ENCODE assay signal across 12 cellular contexts in the genomic region with DNA sequence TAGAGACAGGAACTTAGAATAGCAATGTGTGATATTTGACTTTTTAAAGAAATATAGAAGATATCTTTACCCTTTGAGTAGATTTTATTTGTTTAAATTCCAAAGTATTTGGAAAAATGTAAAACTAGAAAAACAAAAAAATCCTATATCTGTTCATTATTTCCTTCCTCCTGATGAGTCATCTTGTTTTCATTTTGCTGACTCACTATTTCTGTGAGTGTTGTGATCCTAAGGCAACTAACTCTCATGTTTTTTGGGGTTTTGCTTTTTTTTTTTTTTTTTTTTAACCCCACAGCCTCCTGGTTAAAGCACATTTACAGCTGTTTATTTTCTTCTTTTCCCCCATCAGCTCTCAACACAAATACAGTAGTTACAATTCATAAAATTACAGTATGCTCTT. TPM values are rescaled to one million over a fixed set of nuclear protein-coding genes. Genes with fewer than 3 reads are reported as not detected.
DNase-seq lines count a peak whose midpoint lies in the region; ATAC-seq, FAIRE-seq and TF ChIP-seq lines count a peak whose summit lies in the region.
"Had no signal": no experiment of that assay in that cellular context is flagged by ENCODE, and none has a peak within 500 bp of the region (broad histone marks: within the 10 kb centered on the region; RNA-seq: fewer than 3 reads in every experiment).

No MANE protein-coding gene starts in this region.

- peaks cover 12% of the 10 kb centered on the region for H3K4me1 Mint-ChIP-seq in Caco-2 (ENCODE audit: low read depth, unreplicated experiment)

- no peaks in the 10 kb centered on the region for H3K36me3 ChIP-seq in endothelial cell of umbilical vein (ENCODE audit: control insufficient read depth in 2 of 2, extremely low read depth in 1 of 2, insufficient read depth in 2 of 2, low read length in 2 of 2)
- H3K36me3 ChIP-seq in Caco-2 (ENCODE audit: control insufficient read depth, insufficient read depth, low read length) = no peaks in the 10 kb centered on the region
- H3K36me3 ChIP-seq: lower lobe of right lung had no signal

- no peak for DNase-seq in activated naive CD4-positive, alpha-beta T cell treated with anti-CD3 and anti-CD28 coated beads, Interleukin-2, amount 50 U/mL, for 72 hours (ENCODE audit: low spot score in 2 of 2)
- DNase-seq in activated naive CD4-positive, alpha-beta T cell treated with anti-CD3 and anti-CD28 coated beads, Interleukin-2, amount 50 U/mL, for 16 hours = no peak
- DNase-seq in endothelial cell of umbilical vein (ENCODE audit: low read depth, low spot score) = peak; percentile 63
- peak; percentile 70 for DNase-seq in stromal cell of bone marrow (ENCODE audit: low read depth)
- DNase-seq in Caco-2 = no peak
- no peak for DNase-seq in AG08396 (ENCODE audit: low spot score)
- DNase-seq in GM12891 (ENCODE audit: insufficient read length, low spot score) = no peak
- DNase-seq: aorta; lower lobe of right lung; stimulated activated CD4-positive, alpha-beta T cell treated with anti-CD3 and anti-CD28 coated beads, Interleukin-4, amount 100 ng/mL, for 1 hour had no signal

- no peaks in the 10 kb centered on the region for H3K27me3 Mint-ChIP-seq in Caco-2 (ENCODE audit: insufficient read depth, unreplicated experiment)

- peak overlapping the region; percentile 20 for H3K9ac ChIP-seq in endothelial cell of umbilical vein (replicated peaks; ENCODE audit: extremely low read depth, insufficient read depth, low read length)

- no peaks in the 10 kb centered on the region for H3K9me3 ChIP-seq in endothelial cell of umbilical vein (replicated peaks; ENCODE audit: control insufficient read depth, insufficient read depth, low read length)
- no peaks in the 10 kb centered on the region for H3K9me3 ChIP-seq in Caco-2
- H3K9me3 ChIP-seq: lower lobe of right lung had no signal

- BruUV-seq in endothelial cell of umbilical vein (replicated peaks; lab: Mats Ljungman, UMichigan) = no TSS peak
- no TSS peak for BruUV-seq in Caco-2 (replicated peaks; lab: Mats Ljungman, UMichigan)

- H3K9me3 Mint-ChIP-seq in activated naive CD4-positive, alpha-beta T cell treated with anti-CD3 and anti-CD28 coated beads, Interleukin-2, amount 50 U/mL, for 72 hours = peaks cover 0 to 2% of the 10 kb centered on the region in 2 donors
- no peaks in the 10 kb centered on the region for H3K9me3 Mint-ChIP-seq in Caco-2 (ENCODE audit: unreplicated experiment)
- H3K9me3 Mint-ChIP-seq: IgD-negative memory B cell had no signal

- peak; percentile 76 for FAIRE-seq in endothelial cell of umbilical vein (lab: Jason Lieb, UNC)
- no peak for FAIRE-seq in GM12891 (lab: Jason Lieb, UNC)

- no peaks in the 10 kb centered on the region for H3K79me2 ChIP-seq in endothelial cell of umbilical vein (ENCODE audit: control insufficient read depth, insufficient read depth, low read length)

- peaks cover 18% of the 10 kb centered on the region for H3K4me1 ChIP-seq in endothelial cell of umbilical vein (ENCODE audit: control insufficient read depth, extremely low read depth, insufficient read depth, low read length)
- H3K4me1 ChIP-seq in Caco-2 = no peaks in the 10 kb centered on the region

- no peak overlapping the region for H2AFZ ChIP-seq in endothelial cell of umbilical vein (ENCODE audit: low read depth, low read length)

- TF ChIP-seq POLR2A in endothelial cell of umbilical vein (IDR thresholded peaks at IDR 0.05; ENCODE audit: low read depth, low read length) = no peak
- TF ChIP-seq POLR2A in GM12891 (IDR thresholded peaks at IDR 0.05; ENCODE audit: low read depth, low read length) = no peak

- POLR2A ChIA-PET in endothelial cell of umbilical vein (lab: Charles Lee) (no interaction called here), Caco-2 (lab: Charles Lee) (interaction anchor here (0.7 kb wide), 1 partner anchor 648 kb away, joined by 11 read pairs; no protein-coding TSS in a partner anchor)

- H3K27me3 ChIP-seq in endothelial cell of umbilical vein (ENCODE audit: control insufficient read depth in 2 of 2, insufficient read depth in 2 of 2, low read length in 2 of 2) (no peaks in the 10 kb centered on the region), Caco-2 (replicated peaks; ENCODE audit: control insufficient read depth, insufficient read depth, low read length) (no peaks in the 10 kb centered on the region)

- H3K36me3 Mint-ChIP-seq in activated naive CD4-positive, alpha-beta T cell treated with anti-CD3 and anti-CD28 coated beads, Interleukin-2, amount 50 U/mL, for 72 hours = peaks cover 4 to 9% of the 10 kb centered on the region in 2 donors
- no peaks in the 10 kb centered on the region for H3K36me3 Mint-ChIP-seq in Caco-2 (ENCODE audit: insufficient read depth, unreplicated experiment)
- H3K36me3 Mint-ChIP-seq: IgD-negative memory B cell had no signal

- CTCF ChIA-PET in endothelial cell of umbilical vein (lab: Charles Lee) = interaction anchor here (0.7 to 1.7 kb wide), 3 partner anchors 13 to 84 kb away, joined by 3 to 4 read pairs (median 3); no protein-coding TSS in a partner anchor
- CTCF ChIA-PET in Caco-2 (lab: Charles Lee) = no interaction called here

- no peaks in the 10 kb centered on the region for H4K20me1 ChIP-seq in endothelial cell of umbilical vein (replicated peaks; ENCODE audit: control insufficient read depth, extremely low read depth, insufficient read depth, low read length)

- H3K4me3 ChIP-seq in endothelial cell of umbilical vein (replicated peaks in 1 of 3; ENCODE audit: insufficient read depth in 1 of 3, low read depth in 1 of 3, low read length in 3 of 3) (no peak overlapping the region), Caco-2 (ENCODE audit: low read depth, low read length) (no peak overlapping the region)
- H3K4me3 ChIP-seq: lower lobe of right lung had no signal

- ATAC-seq in activated naive CD4-positive, alpha-beta T cell treated with anti-CD3 and anti-CD28 coated beads, Interleukin-2, amount 50 U/mL, for 72 hours = peak in 1 of 2 donors; percentile 25
- ATAC-seq in SK-N-SH treated with all-trans-retinoic acid at 6 μM for 48 hours = peak; percentile 81

- peak overlapping the region; percentile 34 for H3K27ac ChIP-seq in endothelial cell of umbilical vein (ENCODE audit: insufficient read depth, low read depth, low read length)
- H3K27ac ChIP-seq: lower lobe of right lung had no signal

- H3K9me1 ChIP-seq in endothelial cell of umbilical vein (replicated peaks; ENCODE audit: control insufficient read depth, extremely low read depth, insufficient read depth, low read length) = no peaks in the 10 kb centered on the region

- no peak overlapping the region for H3K4me3 Mint-ChIP-seq in Caco-2 (ENCODE audit: unreplicated experiment)
- H3K4me3 Mint-ChIP-seq: IgD-negative memory B cell had no signal

- intact Hi-C loops in endothelial cell of umbilical vein (cut with micrococcal nuclease) = no loop called here
- intact Hi-C loops in Caco-2 (cut with micrococcal nuclease; ENCODE audit: unreplicated experiment) = no loop called here

- H3K4me2 ChIP-seq in endothelial cell of umbilical vein (ENCODE audit: insufficient read depth, low read length) = peak overlapping the region; percentile 39

- dilution Hi-C loops in endothelial cell of umbilical vein (cut with MboI; ENCODE audit: extremely low pct_ligation_motif_present, low sequenced_read_pairs) = no loop called here

- H3K27ac Mint-ChIP-seq in activated naive CD4-positive, alpha-beta T cell treated with anti-CD3 and anti-CD28 coated beads, Interleukin-2, amount 50 U/mL, for 72 hours = peak overlapping the region; percentile 66 to 93
- no peak overlapping the region for H3K27ac Mint-ChIP-seq in Caco-2 (ENCODE audit: unreplicated experiment)
- H3K27ac Mint-ChIP-seq: IgD-negative memory B cell had no signal

- no peak for TF ChIP-seq CTCF in endothelial cell of umbilical vein (IDR thresholded peaks at IDR 0.05; ENCODE audit: extremely low read depth in 1 of 2, insufficient read depth in 1 of 2, low read depth in 1 of 2, low read length in 2 of 2)
- no peak for TF ChIP-seq CTCF in Caco-2 (IDR thresholded peaks at IDR 0.05; ENCODE audit: insufficient read depth in 1 of 2, low read depth in 1 of 2, low read length in 1 of 2, severe bottlenecking in 1 of 2, unreplicated experiment in 1 of 2)

TF ChIP-seq in SK-N-SH treated with all-trans-retinoic acid at 6 μM for 48 hours, 23 proteins besides CTCF, POLR2A, EP300 and RAD21 (continues in another document):
- TF ChIP-seq ZFP30 (CRISPR knock-in tag; IDR thresholded peaks at IDR 0.05) (no peak), ZC3H10 (CRISPR knock-in tag; IDR thresholded peaks at IDR 0.05) (no peak), TOX (CRISPR knock-in tag; IDR thresholded peaks at IDR 0.05; ENCODE audit: borderline replicate concordance) (no peak), OSR1 (CRISPR knock-in tag; IDR thresholded peaks at IDR 0.05) (no peak), RARB (CRISPR knock-in tag; IDR thresholded peaks at IDR 0.05) (no peak), CSDC2 (CRISPR knock-in tag; IDR thresholded peaks at IDR 0.05) (no peak)

TF ChIP-seq in endothelial cell of umbilical vein, 7 proteins besides CTCF, POLR2A, EP300 and RAD21:
- TF ChIP-seq FOS (IDR thresholded peaks at IDR 0.05; ENCODE audit: borderline replicate concordance, insufficient read depth, low read length) = peak; percentile 90
- TF ChIP-seq JUN (IDR thresholded peaks at IDR 0.05; ENCODE audit: borderline replicate concordance, insufficient read depth, insufficient read length, low read depth) = peak; percentile 95
- no peak for TF ChIP-seq EZH2 (IDR thresholded peaks at IDR 0.05; ENCODE audit: borderline replicate concordance, low read depth, low read length, severe bottlenecking)
- TF ChIP-seq MYC (IDR thresholded peaks at IDR 0.05; ENCODE audit: low read depth, low read length) = no peak

TF ChIP-seq in GM12891, 5 proteins besides CTCF, POLR2A, EP300 and RAD21:
- TF ChIP-seq POLR2AphosphoS5 (IDR thresholded peaks at IDR 0.05; ENCODE audit: low read depth, low read length) (no peak), SPI1 (IDR thresholded peaks at IDR 0.05; ENCODE audit: low read depth, low read length) (no peak), TAF1 (IDR thresholded peaks at IDR 0.05; ENCODE audit: low read depth, low read length) (no peak), POU2F2 (IDR thresholded peaks at IDR 0.05; ENCODE audit: low read depth, low read length) (no peak), PAX5 (IDR thresholded peaks at IDR 0.05; ENCODE audit: insufficient read depth, low read length, severe bottlenecking) (no peak)

RNA-seq across cellular contexts. Expression of gene THEMIS, which starts 37.8 kb away (rescaled TPM):
- 10 to 100 TPM; 11.0 to 50.8 TPM for total RNA-seq in activated naive CD4-positive, alpha-beta T cell treated with anti-CD3 and anti-CD28 coated beads, Interleukin-2, amount 50 U/mL, for 72 hours
- total RNA-seq in endothelial cell of umbilical vein (not detected in 2 replicates), Caco-2 (2022) (not detected in 2 replicates)
- polyA plus RNA-seq in endothelial cell of umbilical vein = not detected in 2 replicates
- polyA plus RNA-seq in endothelial cell of umbilical vein (2011; cell fraction: cytosol; rRNA removed) = not detected in 2 replicates
- polyA plus RNA-seq in endothelial cell of umbilical vein (2011; cell fraction: nucleus; rRNA removed) = not detected in 2 replicates
- polyA plus RNA-seq in endothelial cell of umbilical vein (2012) = not detected in 2 replicates
- not detected in 2 replicates for polyA minus RNA-seq in endothelial cell of umbilical vein
- polyA minus RNA-seq in endothelial cell of umbilical vein (2011; cell fraction: cytosol; rRNA and poly(A)+ RNA removed) = not detected
- polyA minus RNA-seq in endothelial cell of umbilical vein (2011; cell fraction: nucleus; rRNA and poly(A)+ RNA removed) = not detected in 2 replicates
- not detected for polyA plus RNA-seq in GM12891 (2012; ENCODE audit: low read depth, missing spikeins)

Comparison
In these comparisons a context has a peak if more than half of its experiments do, and no peak if none do; other contexts are left out.
1. DNase-seq: peak in endothelial cell of umbilical vein (single experiment) and stromal cell of bone marrow (single experiment); none in activated naive CD4-positive, alpha-beta T cell treated with anti-CD3 and anti-CD28 coated beads, Interleukin-2, amount 50 U/mL, for 72 hours (0 of 2), activated naive CD4-positive, alpha-beta T cell treated with anti-CD3 and anti-CD28 coated beads, Interleukin-2, amount 50 U/mL, for 16 hours (single experiment), Caco-2 (0 of 2), AG08396 (single experiment) and GM12891 (single experiment).
2. RNA of gene THEMIS, which starts 37.8 kb away (total RNA-seq): 11.0 to 50.8 TPM in activated naive CD4-positive, alpha-beta T cell treated with anti-CD3 and anti-CD28 coated beads, Interleukin-2, amount 50 U/mL, for 72 hours; not detected in endothelial cell of umbilical vein and not detected in Caco-2; every median in the first group is over 10 times any median in the second.